ENCODE assay signal across 9 cellular contexts in the genomic region with DNA sequence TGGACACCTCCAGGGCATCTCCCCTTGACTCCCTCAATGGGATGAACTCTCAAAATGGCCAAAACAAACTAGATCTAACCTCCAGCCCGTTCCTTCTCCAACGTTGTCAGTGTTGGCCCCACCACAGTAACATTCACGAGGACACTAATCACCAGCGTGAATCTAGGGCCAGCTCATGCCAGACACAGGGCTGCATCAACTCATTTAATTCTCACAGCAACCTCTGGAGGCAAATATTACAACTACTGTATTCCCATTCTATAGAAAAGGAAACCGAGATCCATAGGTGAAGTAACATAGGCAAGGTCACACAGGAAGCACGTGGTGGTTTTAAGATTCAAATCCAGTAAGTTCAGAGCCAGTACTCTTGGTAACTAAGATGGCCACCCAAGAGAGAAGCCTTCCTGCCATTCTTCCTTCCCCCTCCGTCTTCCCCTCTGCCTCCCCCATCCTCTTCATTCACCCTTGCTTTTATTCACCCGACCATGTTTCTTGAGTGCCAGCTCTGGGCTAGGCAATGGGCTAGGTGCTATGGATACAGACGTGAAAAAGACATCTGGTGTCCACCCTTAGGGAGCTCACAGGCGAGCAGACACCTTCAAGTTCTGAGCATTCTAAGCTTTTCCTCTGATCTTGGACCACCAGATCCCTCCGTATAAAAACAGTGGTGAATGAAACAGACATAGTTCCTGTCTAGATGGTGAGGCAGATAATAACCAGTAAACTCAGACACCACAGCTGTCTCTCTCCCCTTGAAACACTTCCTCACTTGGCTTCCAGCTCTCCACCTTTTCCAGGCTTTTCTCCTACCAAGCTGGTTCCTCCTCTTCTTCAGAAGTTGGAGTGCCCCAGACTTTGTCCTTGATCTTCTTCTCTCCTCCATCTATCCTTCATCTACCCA. TPM values are rescaled to one million over a fixed set of nuclear protein-coding genes. Genes with fewer than 3 reads are reported as not detected.
DNase-seq lines count a peak whose midpoint lies in the region; ATAC-seq and TF ChIP-seq lines count a peak whose summit lies in the region.
"Had no signal": no experiment of that assay in that cellular context is flagged by ENCODE, and none has a peak within 500 bp of the region (broad histone marks: within the 10 kb centered on the region; RNA-seq: fewer than 3 reads in every experiment).

No MANE protein-coding gene starts in this region.

- H3K4me1 ChIP-seq in CD8-positive, alpha-beta T cell (ENCODE audit: insufficient read depth, low read length), result peaks cover 17% of the 10 kb centered on the region
- H3K4me1 ChIP-seq in HAP-1, result peaks cover 2% of the 10 kb centered on the region; the same call in 1 of the 2 replicates
- peaks cover 0 to 3% of the 10 kb centered on the region in 2 donors for H3K4me1 ChIP-seq in ascending aorta

- no peak overlapping the region for H3K4me3 ChIP-seq in CD8-positive, alpha-beta T cell (ENCODE audit: low read depth, low read length)
- H3K4me3 ChIP-seq in HAP-1, result peak overlapping the region; percentile 17
- peak overlapping the region; percentile 48 to 70 for H3K4me3 ChIP-seq in ascending aorta

- CTCF ChIA-PET in CD8-positive, alpha-beta T cell (lab: Charles Lee), result interaction anchor here (1.0 to 2.2 kb wide), 8 partner anchors 10 to 197 kb away, joined by 3 to 9 read pairs (median 4); a partner anchor contains a TSS

- no peak overlapping the region for H3K27ac ChIP-seq in CD8-positive, alpha-beta T cell (ENCODE audit: low read depth, low read length)
- H3K27ac ChIP-seq in ascending aorta, result no peak overlapping the region

- no peak for DNase-seq in CD8-positive, alpha-beta T cell
- DNase-seq in HAP-1 (ENCODE audit: low spot score in 2 of 2), result no peak
- no peak for DNase-seq in ascending aorta (ENCODE audit: low spot score in 2 of 2)
- no peak for DNase-seq in NCI-H187 treated with DMSO at 0.1 percent for 48 hours (lab: John Stamatoyannopoulos, UW)
- no peak for DNase-seq in germinal center (ENCODE audit: low spot score)
- DNase-seq: PC-3 had no signal

- peaks cover 73% of the 10 kb centered on the region for H3K27me3 Mint-ChIP-seq in CD8-positive, alpha-beta T cell (ENCODE audit: low read depth)
- peaks cover 66% of the 10 kb centered on the region for H3K27me3 Mint-ChIP-seq in nephron (ENCODE audit: low read depth)

- H3K4me1 Mint-ChIP-seq in CD8-positive, alpha-beta T cell (ENCODE audit: low read depth), result peaks cover 21% of the 10 kb centered on the region
- peaks cover 12% of the 10 kb centered on the region for H3K4me1 Mint-ChIP-seq in nephron

- no peak for ATAC-seq in CD8-positive, alpha-beta T cell
- ATAC-seq in GM18870 (IDR thresholded peaks at IDR 0.05; ENCODE audit: unreplicated experiment), result no peak

- H3K9me3 Mint-ChIP-seq in CD8-positive, alpha-beta T cell, result no peaks in the 10 kb centered on the region
- H3K9me3 Mint-ChIP-seq in nephron, result no peaks in the 10 kb centered on the region

- no peak for TF ChIP-seq CTCF in CD8-positive, alpha-beta T cell (IDR thresholded peaks at IDR 0.05)
- TF ChIP-seq CTCF in ascending aorta (IDR thresholded peaks at IDR 0.05), result no peak
- TF ChIP-seq CTCF in nephron (IDR thresholded peaks at IDR 0.05; ENCODE audit: unreplicated experiment in 3 of 3), result no peak

- no peaks in the 10 kb centered on the region for H3K36me3 Mint-ChIP-seq in CD8-positive, alpha-beta T cell
- H3K36me3 Mint-ChIP-seq in nephron (ENCODE audit: low read depth), result no peaks in the 10 kb centered on the region

- intact Hi-C loops in CD8-positive, alpha-beta T cell (cut with DNase I, micrococcal nuclease), result loop anchor here in 1 of 2 experiments (5.0 kb wide), 2 partner anchors 143 to 168 kb away; no protein-coding TSS in a partner anchor
- intact Hi-C loops in ascending aorta (cut with DNase I), result no loop called here

- H3K36me3 ChIP-seq in CD8-positive, alpha-beta T cell (ENCODE audit: insufficient read depth, low read length), result no peaks in the 10 kb centered on the region
- H3K36me3 ChIP-seq in HAP-1 (replicated peaks) (no peaks in the 10 kb centered on the region), ascending aorta (no peaks in the 10 kb centered on the region)

- no peak overlapping the region for H3K27ac Mint-ChIP-seq in CD8-positive, alpha-beta T cell
- peak overlapping the region in 2 of 3 experiments; percentile 16 to 64 for H3K27ac Mint-ChIP-seq in nephron

- POLR2A ChIA-PET in CD8-positive, alpha-beta T cell (lab: Charles Lee), result no interaction called here

- H3K9me3 ChIP-seq in CD8-positive, alpha-beta T cell (ENCODE audit: low read length), result no peaks in the 10 kb centered on the region
- H3K9me3 ChIP-seq in HAP-1, result no peaks in the 10 kb centered on the region
- H3K9me3 ChIP-seq in ascending aorta, result no peaks in the 10 kb centered on the region

- H3K4me3 Mint-ChIP-seq in CD8-positive, alpha-beta T cell, result peak overlapping the region; percentile 78
- H3K4me3 Mint-ChIP-seq in nephron, result peak overlapping the region; percentile 82 to 90 (median 83)

- in situ Hi-C loops in HAP-1 (cut with MboI; ENCODE audit: low sequenced_read_pairs), result no loop called here

- peaks cover 18% of the 10 kb centered on the region for H3K27me3 ChIP-seq in CD8-positive, alpha-beta T cell (ENCODE audit: insufficient read depth, low read length)
- peaks cover 48% of the 10 kb centered on the region for H3K27me3 ChIP-seq in HAP-1 (ENCODE audit: low read depth)
- peaks cover 16% of the 10 kb centered on the region for H3K27me3 ChIP-seq in ascending aorta

RNA-seq across cellular contexts. Expression of a gene that starts 9.6 kb away (rescaled TPM):
- total RNA-seq in CD8-positive, alpha-beta T cell, result not detected
- total RNA-seq in ascending aorta, result 38.6 TPM
- total RNA-seq: epithelial cell of proximal tubule, PC-3 had no signal

RNA-seq across cellular contexts. Expression of a gene that starts 32.2 kb away (rescaled TPM):
- under 1 TPM; 0.14 to 0.44 TPM for total RNA-seq in CD8-positive, alpha-beta T cell
- 16.8 TPM for total RNA-seq in ascending aorta
- total RNA-seq: epithelial cell of proximal tubule, PC-3 had no signal

RNA-seq across cellular contexts. Expression of a gene that starts 51.9 kb away (rescaled TPM):
- not detected for total RNA-seq in CD8-positive, alpha-beta T cell
- not detected for total RNA-seq in ascending aorta
- total RNA-seq: PC-3 had no signal

Comparison
In these comparisons a context has a peak if more than half of its experiments do, and no peak if none do; other contexts are left out.
1. RNA of a gene that starts 9.6 kb away (total RNA-seq): 38.6 TPM in ascending aorta (single experiment); not detected in CD8-positive, alpha-beta T cell; every median in the first group is over 10 times any median in the second.
2. RNA of a gene that starts 32.2 kb away (total RNA-seq): 16.8 TPM in ascending aorta (single experiment); 0.14 to 0.44 TPM in CD8-positive, alpha-beta T cell; every median in the first group is over 10 times any median in the second.